ENCODE assay signal across 12 cellular contexts in the genomic region with DNA sequence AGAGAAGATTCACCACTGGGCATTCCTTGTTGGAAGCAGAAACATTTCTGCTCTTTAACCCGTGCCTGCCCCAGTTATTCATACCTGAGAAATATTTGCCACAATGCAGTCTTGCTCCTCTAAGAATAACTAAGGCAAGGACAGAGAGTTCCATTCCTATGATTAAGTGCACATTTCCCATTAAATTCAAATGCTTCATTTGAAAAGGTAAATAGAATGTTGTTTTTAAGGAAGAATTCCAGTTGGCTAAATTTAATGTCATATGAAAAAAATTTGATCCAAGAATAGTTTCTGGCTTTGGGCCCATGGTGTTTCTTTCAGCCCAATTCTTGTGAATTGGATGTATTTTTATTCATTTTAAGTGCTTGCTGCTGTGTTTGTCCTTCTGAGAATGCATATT.
A peak's percentile ranks its signal among the peaks of the same experiment; 100 is the strongest.
DNase-seq lines count a peak whose midpoint lies in the region; ATAC-seq and TF ChIP-seq lines count a peak whose summit lies in the region.
"Had no signal": no experiment of that assay in that cellular context is flagged by ENCODE, and none has a peak within 500 bp of the region (broad histone marks: within the 10 kb centered on the region; RNA-seq: fewer than 3 reads in every experiment).

No MANE protein-coding gene starts in this region.

- H3K27me3 ChIP-seq in esophagus muscularis mucosa: no peaks in the 10 kb centered on the region
- no peaks in the 10 kb centered on the region for H3K27me3 ChIP-seq in parathyroid adenoma (ENCODE audit: control insufficient read depth, insufficient read depth, low read length)
- H3K27me3 ChIP-seq: spleen had no signal

- CTCF ChIA-PET in RWPE1 (lab: Yijun Ruan, JAX): no interaction called here

- H3K79me2 ChIP-seq in parathyroid adenoma: peaks cover 73% of the 10 kb centered on the region

- H3K4me1 ChIP-seq in esophagus muscularis mucosa: peaks cover 28 to 62% (median 53%) of the 10 kb centered on the region in 4 donors
- H3K4me1 ChIP-seq in parathyroid adenoma: peaks cover 76% of the 10 kb centered on the region

- ATAC-seq in HG02852 (IDR thresholded peaks at IDR 0.05; ENCODE audit: unreplicated experiment): no peak

- DNase-seq in AG09319 (ENCODE audit: extremely low read depth, low read depth) (peak; percentile 43), RWPE1 (ENCODE audit: low spot score) (peak; percentile 32), esophagus muscularis mucosa (ENCODE audit: extremely low spot score) (no peak), NCI-H1092 (lab: John Stamatoyannopoulos, UW) (no peak)
- no peak for DNase-seq in stimulated activated CD4-positive, alpha-beta T cell treated with anti-CD3 and anti-CD28 coated beads, Interleukin-4, amount 100 ng/mL, for 24 hours
- no peak for DNase-seq in activated CD8-positive, alpha-beta memory T cell treated with anti-CD3 and anti-CD28 coated beads for 24 hours
- DNase-seq: ACHN; activated CD8-positive, alpha-beta memory T cell treated with anti-CD3 and anti-CD28 coated beads, Interleukin-2, amount 50 U/mL, for 48 hours; MM.1S; spleen had no signal

- H3K36me3 ChIP-seq in esophagus muscularis mucosa (no peaks in the 10 kb centered on the region), parathyroid adenoma (ENCODE audit: control insufficient read depth, insufficient read depth, low read length) (no peaks in the 10 kb centered on the region)
- H3K36me3 ChIP-seq: spleen had no signal

- TF ChIP-seq CTCF in AG09319 (IDR thresholded peaks at IDR 0.05; ENCODE audit: low read depth, low read length): no peak
- TF ChIP-seq CTCF in RWPE1 (conservative IDR thresholded peaks at IDR 0.05; ENCODE audit: low read depth): no peak
- TF ChIP-seq CTCF in esophagus muscularis mucosa (IDR thresholded peaks at IDR 0.05): no peak
- no peak for TF ChIP-seq CTCF in parathyroid adenoma (IDR thresholded peaks at IDR 0.05)

- H3K4me3 ChIP-seq in esophagus muscularis mucosa: no peak overlapping the region
- H3K4me3 ChIP-seq in parathyroid adenoma (ENCODE audit: low read depth, low read length): no peak overlapping the region
- H3K4me3 ChIP-seq: spleen had no signal

- no peak for TF ChIP-seq POLR2A in esophagus muscularis mucosa (IDR thresholded peaks at IDR 0.05; ENCODE audit: low read depth)

- H3K27ac ChIP-seq in RWPE1 (no peak overlapping the region), esophagus muscularis mucosa (replicated peaks in 1 of 4) (peak overlapping the region; percentile 76 to 83 (median 80)), parathyroid adenoma (peak overlapping the region; percentile 98)

- intact Hi-C loops in esophagus muscularis mucosa (cut with DNase I): no loop called here

- TF ChIP-seq EP300 in esophagus muscularis mucosa (IDR thresholded peaks at IDR 0.05): no peak

- no peak overlapping the region for H3K9ac ChIP-seq in parathyroid adenoma

- H3K9me3 ChIP-seq in esophagus muscularis mucosa (peaks cover 0 to 3% (median 0%) of the 10 kb centered on the region in 4 donors), parathyroid adenoma (ENCODE audit: control insufficient read depth, low read length) (no peaks in the 10 kb centered on the region)

- no peak overlapping the region for H2AFZ ChIP-seq in parathyroid adenoma

- 30% methylated on average over 1 of the region's 1 CpG for WGBS in esophagus muscularis mucosa

- H3K4me2 ChIP-seq in parathyroid adenoma (ENCODE audit: low read length): no peak overlapping the region

- POLR2A ChIA-PET in RWPE1 (lab: Yijun Ruan, JAX; ENCODE audit: low non-redundant PET): no interaction called here

Comparison
In these comparisons a context has a peak if more than half of its experiments do, and no peak if none do; other contexts are left out.
1. DNase-seq: peak in AG09319 (single experiment) and RWPE1 (single experiment); none in esophagus muscularis mucosa (single experiment), stimulated activated CD4-positive, alpha-beta T cell treated with anti-CD3 and anti-CD28 coated beads, Interleukin-4, amount 100 ng/mL, for 24 hours (single experiment), NCI-H1092 (single experiment) and activated CD8-positive, alpha-beta memory T cell treated with anti-CD3 and anti-CD28 coated beads for 24 hours (single experiment).